ENCODE assay signal across 9 cellular contexts in genomic region chr6:34697544-34697836, GRCh38. TPM values are rescaled to one million over a fixed set of nuclear protein-coding genes. Genes with fewer than 3 reads are reported as not detected.
A peak's percentile ranks its signal among the peaks of the same experiment; 100 is the strongest.
DNase-seq lines count a peak whose midpoint lies in the region; ATAC-seq, FAIRE-seq and TF ChIP-seq lines count a peak whose summit lies in the region.
"Had no signal": no experiment of that assay in that cellular context is flagged by ENCODE, and none has a peak within 500 bp of the region (broad histone marks: within the 10 kb centered on the region; RNA-seq: fewer than 3 reads in every experiment).

No MANE protein-coding gene starts in this region.

- no peak overlapping the region for H3K9ac ChIP-seq in astrocyte (ENCODE audit: low read length)

- H3K27ac Mint-ChIP-seq in astrocyte (ENCODE audit: unreplicated experiment) (peak overlapping the region; percentile 93), memory B cell (peak overlapping the region; percentile 95)

- 60 to 66% methylated on average over 5 of the region's 5 CpGs for WGBS in heart right ventricle, 2 donors
- 58% methylated on average over 5 of the region's 5 CpGs for WGBS in urinary bladder

- no peaks in the 10 kb centered on the region for H3K9me3 ChIP-seq in heart right ventricle
- no peaks in the 10 kb centered on the region for H3K9me3 ChIP-seq in astrocyte (ENCODE audit: insufficient read depth, low read depth, low read length)

- H3K27me3 Mint-ChIP-seq in astrocyte (ENCODE audit: low read depth, unreplicated experiment) (no peaks in the 10 kb centered on the region), memory B cell (no peaks in the 10 kb centered on the region)

- H3K36me3 Mint-ChIP-seq in astrocyte (ENCODE audit: low read depth, unreplicated experiment) (no peaks in the 10 kb centered on the region), memory B cell (peaks cover 5% of the 10 kb centered on the region)

- peak overlapping the region; percentile 93 for H3K4me2 ChIP-seq in astrocyte (ENCODE audit: low read length)

- peaks cover 5 to 44% (median 29%) of the 10 kb centered on the region in 9 donors for H3K4me1 ChIP-seq in heart right ventricle
- peaks cover 11% of the 10 kb centered on the region for H3K4me1 ChIP-seq in astrocyte (ENCODE audit: insufficient read depth, low read length)
- no peaks in the 10 kb centered on the region for H3K4me1 ChIP-seq in urinary bladder (ENCODE audit: insufficient read depth)

- H3K27me3 ChIP-seq in heart right ventricle (no peaks in the 10 kb centered on the region), astrocyte (ENCODE audit: insufficient read depth, low read length) (no peaks in the 10 kb centered on the region)

- H3K36me3 ChIP-seq in heart right ventricle, result peaks cover 0 to 5% (median 0%) of the 10 kb centered on the region in 9 donors
- no peaks in the 10 kb centered on the region for H3K36me3 ChIP-seq in astrocyte (ENCODE audit: insufficient read depth, low read length)
- H3K36me3 ChIP-seq in urinary bladder (ENCODE audit: insufficient read depth), result peaks cover 1% of the 10 kb centered on the region

- peaks cover 40% of the 10 kb centered on the region for H3K79me2 ChIP-seq in astrocyte (ENCODE audit: insufficient read depth, low read length)

- no peak for ATAC-seq in heart right ventricle
- no peak for ATAC-seq in memory B cell (ENCODE audit: low read depth)

- DNase-seq in heart right ventricle (no peak), cardiac septum (ENCODE audit: low spot score) (no peak), astrocyte (ENCODE audit: low read depth) (no peak), memory B cell (ENCODE audit: low spot score in 2 of 2) (no peak), DMS114 treated with DMSO at 0.1 percent for 48 hours (lab: John Stamatoyannopoulos, UW; ENCODE audit: unreplicated experiment) (no peak), NCI-H146 (lab: John Stamatoyannopoulos, UW) (no peak), DMS153 (lab: John Stamatoyannopoulos, UW) (no peak)
- DNase-seq: activated effector memory CD4-positive, alpha-beta T cell treated with anti-CD3 and anti-CD28 coated beads, Interleukin-2, amount 50 U/mL, for 16 hours had no signal

- H3K4me1 Mint-ChIP-seq in astrocyte (ENCODE audit: low read depth, unreplicated experiment), result peaks cover 17% of the 10 kb centered on the region
- H3K4me1 Mint-ChIP-seq in memory B cell, result peaks cover 30% of the 10 kb centered on the region

- peaks cover 30% of the 10 kb centered on the region for H4K20me1 ChIP-seq in astrocyte (ENCODE audit: insufficient read depth, low read length)

- TF ChIP-seq CTCF in heart right ventricle (IDR thresholded peaks at IDR 0.05) (no peak), astrocyte (IDR thresholded peaks at IDR 0.05; ENCODE audit: insufficient read depth, low read depth, low read length) (no peak)

- no peaks in the 10 kb centered on the region for H3K9me3 Mint-ChIP-seq in astrocyte (ENCODE audit: unreplicated experiment)
- no peaks in the 10 kb centered on the region for H3K9me3 Mint-ChIP-seq in memory B cell

- H3K4me3 ChIP-seq in heart right ventricle (peak overlapping the region in 9 of 10 donors; percentile 89 to 99 (median 96)), astrocyte (ENCODE audit: insufficient read depth, low read depth, low read length) (peak overlapping the region; percentile 77), urinary bladder (ENCODE audit: low read depth, low read length) (peak overlapping the region; percentile 77)

- intact Hi-C loops in heart right ventricle (cut with DNase I), result loop anchor here in 7 of 10 donors (2.0 to 10.0 kb wide), 4 partner anchors 40 to 60 kb away; partner anchors contain the start of gene SNRPC (in 5 of the 7)
- intact Hi-C loops in cardiac septum (cut with DNase I), result loop anchor here (5.0 kb wide), 2 partner anchors 40 to 60 kb away; partner anchors contain the start of gene SNRPC

- no peak for FAIRE-seq in astrocyte (lab: Jason Lieb, UNC)

- H3K4me3 Mint-ChIP-seq in astrocyte (ENCODE audit: unreplicated experiment), result peak overlapping the region; percentile 89
- H3K4me3 Mint-ChIP-seq in memory B cell, result peak overlapping the region; percentile 86

- peak overlapping the region; percentile 96 for H2AFZ ChIP-seq in astrocyte (ENCODE audit: low read depth, low read length)

- H3K27ac ChIP-seq in heart right ventricle, result peak overlapping the region in 7 of 10 donors; percentile 95 to 99 (median 98)
- no peak overlapping the region for H3K27ac ChIP-seq in astrocyte (ENCODE audit: low read depth, low read length)
- H3K27ac ChIP-seq in urinary bladder (ENCODE audit: low read depth), result no peak overlapping the region

RNA-seq across cellular contexts. Expression of gene ILRUN, which starts 0.9 kb away (rescaled TPM):
- total RNA-seq in heart right ventricle, result 100 to 1,000 TPM in 8 of 10 donors, 10 to 100 TPM in 2; 86.9 to 157 (median 114) TPM
- polyA plus RNA-seq in heart right ventricle, result 10 to 100 TPM; 54.9 to 63.0 TPM
- total RNA-seq in cardiac septum, result 104 TPM
- 56.0 and 63.3 TPM in 2 replicates for total RNA-seq in astrocyte
- 38.1 TPM for total RNA-seq in urinary bladder
- polyA plus RNA-seq in urinary bladder, result 76.0 TPM

RNA-seq across cellular contexts. Expression of gene SNRPC, which starts 59.8 kb away (rescaled TPM):
- 100 to 1,000 TPM; 125 to 204 (median 144) TPM for total RNA-seq in heart right ventricle
- polyA plus RNA-seq in heart right ventricle, result 100 to 1,000 TPM; 168 to 224 TPM
- total RNA-seq in cardiac septum, result 150 TPM
- total RNA-seq in astrocyte, result 113 and 123 TPM in 2 replicates
- total RNA-seq in urinary bladder, result 27.7 TPM
- 118 TPM for polyA plus RNA-seq in urinary bladder

Comparison
In these comparisons a context has a peak if more than half of its experiments do, and no peak if none do; other contexts are left out.
1. H3K27ac ChIP-seq: peak in heart right ventricle (7 of 10); none in astrocyte (single experiment) and urinary bladder (single experiment).
2. Peak in every context shown above with its lines, with median percentiles within 50 percentile points of each other: H3K4me3 ChIP-seq.